ENCODE assay signal across 13 cellular contexts in the genomic region with DNA sequence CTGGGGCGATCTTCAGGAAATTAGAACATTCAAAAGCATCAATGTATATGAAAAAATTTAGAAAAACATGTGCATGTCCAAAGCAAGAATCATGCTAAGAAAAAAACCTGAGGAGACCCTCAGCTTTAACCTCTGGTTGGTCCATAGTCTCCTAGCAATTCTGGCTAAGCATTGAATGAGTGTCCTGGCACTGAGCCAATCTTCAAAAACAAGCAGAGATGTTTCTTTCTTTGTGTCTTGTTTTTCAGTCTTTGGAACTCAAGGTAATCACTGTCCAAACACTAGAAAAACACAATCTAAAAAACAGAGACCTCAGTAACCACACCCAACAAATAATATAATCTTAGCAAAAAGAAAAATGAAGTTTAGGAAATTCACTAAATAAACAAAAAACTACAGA.
A peak's percentile ranks its signal among the peaks of the same experiment; 100 is the strongest.
DNase-seq lines count a peak whose midpoint lies in the region; ATAC-seq and TF ChIP-seq lines count a peak whose summit lies in the region.
"Had no signal": no experiment of that assay in that cellular context is flagged by ENCODE, and none has a peak within 500 bp of the region (broad histone marks: within the 10 kb centered on the region; RNA-seq: fewer than 3 reads in every experiment).

No MANE protein-coding gene starts in this region.

- H3K4me3 ChIP-seq in BE2C (ENCODE audit: low read depth, low read length) (no peak overlapping the region), choroid plexus epithelial cell (ENCODE audit: low read depth, low read length) (no peak overlapping the region)
- H3K4me3 ChIP-seq: BLaER1 treated with 17β-estradiol and CSF1 and Interleukin-3, amounts not matched to agents 10 nM and 100 nM; SJSA1 had no signal

- intact Hi-C loops in sciatic nerve (cut with DNase I) (no loop called here), left cardiac atrium (cut with DNase I) (no loop called here)

- no peaks in the 10 kb centered on the region for H3K27me3 ChIP-seq in BE2C
- H3K27me3 ChIP-seq: BLaER1 treated with 17β-estradiol and CSF1 and Interleukin-3, amounts not matched to agents 10 nM and 100 nM; SJSA1 had no signal

- peak; percentile 36 for DNase-seq in DMS53 (lab: John Stamatoyannopoulos, UW)
- no peak for DNase-seq in DMS53 treated with DMSO at 0.1 percent for 48 hours (lab: John Stamatoyannopoulos, UW; ENCODE audit: unreplicated experiment)
- DNase-seq in BE2C: peak; percentile 13
- peak; percentile 13 to 30 for DNase-seq in NCI-H446 (lab: John Stamatoyannopoulos, UW)
- DNase-seq in choroid plexus epithelial cell (ENCODE audit: low read depth): peak; percentile 31
- DNase-seq in sciatic nerve (ENCODE audit: low spot score): no peak
- no peak for DNase-seq in left cardiac atrium
- no peak for DNase-seq in C1 segment of cervical spinal cord (lab: John Stamatoyannopoulos, UW)
- DNase-seq: DMS153, NCI-H1694 treated with DMSO at 0.1 percent for 48 hours, NCI-H2227 treated with DMSO at 0.1 percent for 48 hours had no signal

- no peaks in the 10 kb centered on the region for H3K4me1 ChIP-seq in BE2C
- H3K4me1 ChIP-seq: BLaER1 treated with 17β-estradiol and CSF1 and Interleukin-3, amounts not matched to agents 10 nM and 100 nM; SJSA1 had no signal

- TF ChIP-seq CTCF in BE2C (IDR thresholded peaks at IDR 0.05; ENCODE audit: low read depth, low read length) (no peak), choroid plexus epithelial cell (conservative IDR thresholded peaks at IDR 0.05; ENCODE audit: low read depth, low read length) (no peak)

- H3K36me3 ChIP-seq in BE2C: no peaks in the 10 kb centered on the region
- H3K36me3 ChIP-seq: BLaER1 treated with 17β-estradiol and CSF1 and Interleukin-3, amounts not matched to agents 10 nM and 100 nM; SJSA1 had no signal

- no peak for ATAC-seq in sciatic nerve
- ATAC-seq in left cardiac atrium: no peak

- H3K9me3 ChIP-seq in BE2C: no peaks in the 10 kb centered on the region
- H3K9me3 ChIP-seq: SJSA1 had no signal

Comparison
In these comparisons a context has a peak if more than half of its experiments do, and no peak if none do; other contexts are left out.
1. DNase-seq: peak in DMS53 (single experiment), BE2C (single experiment), NCI-H446 (2 of 2) and choroid plexus epithelial cell (single experiment); none in DMS53 treated with DMSO at 0.1 percent for 48 hours (single experiment), sciatic nerve (single experiment), left cardiac atrium (single experiment) and C1 segment of cervical spinal cord (0 of 14).